16 cellular contexts compared by ENCODE assay signal in genomic region chr15:72491768-72492167, GRCh38. TPM values are rescaled to one million over a fixed set of nuclear protein-coding genes. Genes with fewer than 3 reads are reported as not detected.
DNase-seq lines count a peak whose midpoint lies in the region; ATAC-seq and TF ChIP-seq lines count a peak whose summit lies in the region.
"Had no signal": no experiment of that assay in that cellular context is flagged by ENCODE, and none has a peak within 500 bp of the region (broad histone marks: within the 10 kb centered on the region; RNA-seq: fewer than 3 reads in every experiment).

No MANE protein-coding gene starts in this region.

- H3K27me3 Mint-ChIP-seq in activated CD4-positive, alpha-beta T cell treated with anti-CD3 and anti-CD28 coated beads for 36 hours = no peaks in the 10 kb centered on the region
- H3K27me3 Mint-ChIP-seq: T-cell had no signal

- H3K4me3 Mint-ChIP-seq in activated CD4-positive, alpha-beta T cell treated with anti-CD3 and anti-CD28 coated beads for 36 hours = no peak overlapping the region

- intact Hi-C loops in activated CD4-positive, alpha-beta T cell treated with anti-CD3 and anti-CD28 coated beads for 36 hours (cut with DNase I, micrococcal nuclease) = no loop called here

- DNase-seq in activated CD4-positive, alpha-beta T cell treated with anti-CD3 and anti-CD28 coated beads for 36 hours = no peak
- no peak for DNase-seq in activated CD4-positive, alpha-beta T cell treated with anti-CD3 and anti-CD28 coated beads for 48 hours
- DNase-seq in RKO (ENCODE audit: low spot score) (peak; percentile 85), epithelial cell of prostate (ENCODE audit: low read depth, low spot score) (peak; percentile 33), renal cortical epithelial cell (ENCODE audit: low read depth) (peak; percentile 81), GM20000 (ENCODE audit: low spot score) (no peak)
- DNase-seq in activated CD4-positive, alpha-beta T cell treated with anti-CD3 and anti-CD28 coated beads for 1 hour = no peak
- DNase-seq: central memory CD4-positive, alpha-beta T cell; left ventricle myocardium superior; NCI-H1436 treated with DMSO at 0.1 percent for 48 hours; occipital lobe; stimulated activated CD4-positive, alpha-beta T cell treated with anti-CD3 and anti-CD28 coated beads, Interleukin-1b, Interleukin-23, amount 100 ng/mL, for 48 hours; stimulated activated naive CD4-positive, alpha-beta T cell treated with Interleukin-2 at 50 U/mL for 16 hours; T-cell had no signal

- no peak overlapping the region for H3K27ac Mint-ChIP-seq in activated CD4-positive, alpha-beta T cell treated with anti-CD3 and anti-CD28 coated beads for 36 hours
- H3K27ac Mint-ChIP-seq: T-cell had no signal

- peaks cover 5% of the 10 kb centered on the region for H3K36me3 Mint-ChIP-seq in activated CD4-positive, alpha-beta T cell treated with anti-CD3 and anti-CD28 coated beads for 36 hours (ENCODE audit: low read depth)

- H3K4me1 Mint-ChIP-seq in activated CD4-positive, alpha-beta T cell treated with anti-CD3 and anti-CD28 coated beads for 36 hours = peaks cover 74% of the 10 kb centered on the region

- no peaks in the 10 kb centered on the region for H3K9me3 Mint-ChIP-seq in activated CD4-positive, alpha-beta T cell treated with anti-CD3 and anti-CD28 coated beads for 36 hours (ENCODE audit: low read depth)
- H3K9me3 Mint-ChIP-seq: T-cell had no signal

- ATAC-seq in activated CD4-positive, alpha-beta T cell treated with anti-CD3 and anti-CD28 coated beads for 36 hours = peak; percentile 86
- ATAC-seq in GM18868 (IDR thresholded peaks at IDR 0.05; ENCODE audit: unreplicated experiment) = no peak
- ATAC-seq: gastroesophageal sphincter, left ventricle myocardium superior, T-cell had no signal

- no peak for TF ChIP-seq CTCF in GM20000 (IDR thresholded peaks at IDR 0.05; ENCODE audit: extremely low read depth, missing control alignments)

- CTCF ChIA-PET in activated CD4-positive, alpha-beta T cell treated with anti-CD3 and anti-CD28 coated beads for 36 hours (lab: Charles Lee) = interaction anchor here (0.8 to 1.1 kb wide), 2 partner anchors 22 to 260 kb away, joined by 3 read pairs; no protein-coding TSS in a partner anchor

- POLR2A ChIA-PET in activated CD4-positive, alpha-beta T cell treated with anti-CD3 and anti-CD28 coated beads for 36 hours (lab: Charles Lee) = no interaction called here

- peak overlapping the region; percentile 30 for H3K27ac ChIP-seq in epithelial cell of prostate
- H3K27ac ChIP-seq: gastroesophageal sphincter had no signal

RNA-seq across cellular contexts. Expression of gene ARIH1, which starts 17.6 kb away (rescaled TPM):
- total RNA-seq in activated CD4-positive, alpha-beta T cell treated with anti-CD3 and anti-CD28 coated beads for 36 hours = 100 to 1,000 TPM; 177 to 195 TPM
- 16.8 and 67.4 TPM in 2 replicates for total RNA-seq in renal cortical epithelial cell

Comparison
In these comparisons a context has a peak if more than half of its experiments do, and no peak if none do; other contexts are left out.
1. DNase-seq: peak in RKO (single experiment), epithelial cell of prostate (single experiment) and renal cortical epithelial cell (single experiment); none in activated CD4-positive, alpha-beta T cell treated with anti-CD3 and anti-CD28 coated beads for 36 hours (single experiment), activated CD4-positive, alpha-beta T cell treated with anti-CD3 and anti-CD28 coated beads for 48 hours (single experiment), GM20000 (single experiment) and activated CD4-positive, alpha-beta T cell treated with anti-CD3 and anti-CD28 coated beads for 1 hour (single experiment).